25 cellular contexts compared by ENCODE assay signal in the genomic region with DNA sequence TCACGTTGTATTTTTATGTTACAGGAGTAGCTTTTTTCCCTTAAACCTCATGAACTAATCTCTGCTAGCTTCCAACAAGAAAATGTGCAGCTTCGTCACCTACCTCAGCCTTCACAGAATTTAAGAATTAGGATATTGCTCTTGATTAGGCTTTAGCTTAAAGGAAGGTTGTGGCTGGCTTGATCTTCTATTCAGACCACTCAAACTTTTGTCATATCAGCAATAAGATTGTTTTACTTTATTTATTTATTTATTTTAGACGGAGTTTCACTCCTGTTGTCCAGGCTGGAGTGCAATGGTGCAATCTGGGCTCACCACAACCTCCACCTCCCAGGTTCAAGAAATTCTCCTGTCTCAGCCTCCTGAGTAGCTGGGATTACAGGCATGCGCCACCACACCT.
A peak's percentile ranks its signal among the peaks of the same experiment; 100 is the strongest.
DNase-seq lines count a peak whose midpoint lies in the region; ATAC-seq, FAIRE-seq and TF ChIP-seq lines count a peak whose summit lies in the region.
"Had no signal": no experiment of that assay in that cellular context is flagged by ENCODE, and none has a peak within 500 bp of the region (broad histone marks: within the 10 kb centered on the region; RNA-seq: fewer than 3 reads in every experiment).

No MANE protein-coding gene starts in this region.

- TF ChIP-seq POLR2A in HepG2 (IDR thresholded peaks at IDR 0.05; ENCODE audit: insufficient read depth in 1 of 2, low read depth in 2 of 2, low read length in 2 of 2) = no peak
- no peak for TF ChIP-seq POLR2A in right lobe of liver (IDR thresholded peaks at IDR 0.05)
- no peak for TF ChIP-seq POLR2A in erythroblast (IDR thresholded peaks at IDR 0.05; ENCODE audit: low read length)

- H3K4me2 ChIP-seq in HepG2 (ENCODE audit: low read depth, low read length) = no peak overlapping the region
- no peak overlapping the region for H3K4me2 ChIP-seq in OCI-LY3 (ENCODE audit: low read length)
- H3K4me2 ChIP-seq: BLaER1 had no signal

- POLR2A ChIA-PET in HepG2 (lab: Yijun Ruan, JAX) = no interaction called here

- H3K79me2 ChIP-seq in HepG2 (ENCODE audit: insufficient read depth, low read length) (no peaks in the 10 kb centered on the region), OCI-LY3 (ENCODE audit: low read length) (no peaks in the 10 kb centered on the region)

- H3K4me1 ChIP-seq in HepG2 (ENCODE audit: insufficient read depth, low read length) = no peaks in the 10 kb centered on the region
- no peaks in the 10 kb centered on the region for H3K4me1 ChIP-seq in right lobe of liver
- H3K4me1 ChIP-seq in OCI-LY3 (ENCODE audit: low read length) = peaks cover 24% of the 10 kb centered on the region
- H3K4me1 ChIP-seq: BE2C, BLaER1 had no signal

- in situ Hi-C loops in HepG2 (cut with HindIII; ENCODE audit: extremely low pct_ligation_motif_present, low pct_unique_long_range_greater_than_20kb) = no loop called here

- H3K27me3 ChIP-seq in HepG2 (ENCODE audit: control insufficient read depth in 1 of 2, insufficient read depth in 2 of 2, low read length in 2 of 2) = no peaks in the 10 kb centered on the region
- H3K27me3 ChIP-seq in right lobe of liver = no peaks in the 10 kb centered on the region
- no peaks in the 10 kb centered on the region for H3K27me3 ChIP-seq in OCI-LY3 (ENCODE audit: low read depth, low read length)
- H3K27me3 ChIP-seq: BE2C, BLaER1 had no signal

- intact Hi-C loops in HepG2 (cut with micrococcal nuclease; ENCODE audit: unreplicated experiment) = no loop called here
- intact Hi-C loops in right lobe of liver (cut with DNase I) = no loop called here

- DNase-seq in HepG2 (ENCODE audit: low spot score) (no peak), right lobe of liver (no peak), progenitor cell of endocrine pancreas (ENCODE audit: low spot score, unreplicated experiment) (no peak), erythroblast (lab: John Stamatoyannopoulos, UW) (no peak)
- DNase-seq in stimulated activated naive CD4-positive, alpha-beta T cell (lab: John Stamatoyannopoulos, UW) = no peak
- DNase-seq: ACHN; BE2C; C1 segment of cervical spinal cord; CD4-positive, alpha-beta memory T cell; CD4-positive, CD25-positive, alpha-beta regulatory T cell; CD8-positive, alpha-beta memory T cell; COR-L47; DMS 273 treated with DMSO at 0.1 percent for 48 hours; DMS153; DMS53; DMS79; DND-41; EL; GDM1 had no signal

- no peak overlapping the region for H2AFZ ChIP-seq in HepG2 (ENCODE audit: low read length)
- H2AFZ ChIP-seq in OCI-LY3 (ENCODE audit: low read depth, low read length) = no peak overlapping the region

- H3K4me3 Mint-ChIP-seq in progenitor cell of endocrine pancreas (ENCODE audit: low read depth) = no peak overlapping the region
- H3K4me3 Mint-ChIP-seq: CD14-positive monocyte; CD4-positive, alpha-beta memory T cell; CD8-positive, alpha-beta memory T cell had no signal

- no peak for TF ChIP-seq CTCF in HepG2 (CRISPR knock-in tag; IDR thresholded peaks at IDR 0.05)
- TF ChIP-seq CTCF in right lobe of liver (IDR thresholded peaks at IDR 0.05) = no peak
- no peak for TF ChIP-seq CTCF in OCI-LY3 (IDR thresholded peaks at IDR 0.05; ENCODE audit: low read depth, low read length)
- TF ChIP-seq CTCF in progenitor cell of endocrine pancreas (IDR thresholded peaks at IDR 0.05; ENCODE audit: unreplicated experiment) = no peak

- H3K9me3 ChIP-seq in HepG2 (ENCODE audit: low read length) (no peaks in the 10 kb centered on the region), right lobe of liver (no peaks in the 10 kb centered on the region), OCI-LY3 (ENCODE audit: insufficient read depth, low read length) (peaks cover 5% of the 10 kb centered on the region; the same call in 1 of the 2 replicates)
- H3K9me3 ChIP-seq: BE2C had no signal

- BruUV-seq in HepG2 (replicated peaks; lab: Mats Ljungman, UMichigan) = no TSS peak

- H3K9me3 Mint-ChIP-seq in progenitor cell of endocrine pancreas (ENCODE audit: low read depth) = peaks cover 32% of the 10 kb centered on the region

- no peaks in the 10 kb centered on the region for H3K27me3 Mint-ChIP-seq in progenitor cell of endocrine pancreas
- H3K27me3 Mint-ChIP-seq: CD4-positive, alpha-beta memory T cell; CD4-positive, CD25-positive, alpha-beta regulatory T cell; CD8-positive, alpha-beta memory T cell had no signal

- no peaks in the 10 kb centered on the region for H3K36me3 ChIP-seq in HepG2 (replicated peaks in 1 of 2; ENCODE audit: control insufficient read depth in 1 of 2, insufficient read depth in 2 of 2, low read length in 2 of 2)
- H3K36me3 ChIP-seq in right lobe of liver = no peaks in the 10 kb centered on the region
- peaks cover 8% of the 10 kb centered on the region for H3K36me3 ChIP-seq in OCI-LY3 (replicated peaks; ENCODE audit: low read depth, low read length)
- H3K36me3 ChIP-seq: BE2C had no signal

- no peaks in the 10 kb centered on the region for H4K20me1 ChIP-seq in HepG2 (ENCODE audit: insufficient read depth, low read length)
- no peaks in the 10 kb centered on the region for H4K20me1 ChIP-seq in OCI-LY3 (ENCODE audit: insufficient read depth, low read length)
- H4K20me1 ChIP-seq: BLaER1 had no signal

- TF ChIP-seq RAD21 in HepG2 (CRISPR knock-in tag; IDR thresholded peaks at IDR 0.05) = no peak

- FAIRE-seq in HepG2 (lab: Jason Lieb, UNC) = no peak
- FAIRE-seq: GM12878, GM18507 had no signal

- CTCF ChIA-PET in HepG2 (lab: Yijun Ruan, JAX; ENCODE audit: low intra/inter-chr PET ratio, low total read pairs) = no interaction called here

- H3K4me3 ChIP-seq in HepG2 (replicated peaks in 1 of 3; ENCODE audit: insufficient read depth in 1 of 3, low read depth in 2 of 3, low read length in 3 of 3) (no peak overlapping the region), right lobe of liver (no peak overlapping the region), OCI-LY3 (ENCODE audit: low read length) (no peak overlapping the region)
- H3K4me3 ChIP-seq: BLaER1, GM12878 had no signal

- ATAC-seq in HepG2 (no peak), right lobe of liver (no peak)

- H3K4me1 Mint-ChIP-seq in progenitor cell of endocrine pancreas (ENCODE audit: low read depth) = no peaks in the 10 kb centered on the region
- H3K4me1 Mint-ChIP-seq: CD14-positive monocyte had no signal

- WGBS in HepG2 (ENCODE audit: low lambda C conversion rate) = 95% methylated on average over 4 of the region's 4 CpGs
- 97% methylated on average over 4 of the region's 4 CpGs for WGBS in right lobe of liver (ENCODE audit: insufficient coverage, low coverage, low lambda C conversion rate, missing lambda C conversion rate)

- H3K27ac ChIP-seq in HepG2 (ENCODE audit: extremely low read length, insufficient read depth, low read length) (no peak overlapping the region), right lobe of liver (no peak overlapping the region), OCI-LY3 (ENCODE audit: low read length) (peak overlapping the region; percentile 48)
- H3K27ac ChIP-seq: 22Rv1, BLaER1 had no signal

- H3K36me3 Mint-ChIP-seq in progenitor cell of endocrine pancreas (ENCODE audit: insufficient read depth) = peaks cover 24% of the 10 kb centered on the region

- H3K9ac ChIP-seq in HepG2 (ENCODE audit: insufficient read depth, low read depth, low read length) = no peak overlapping the region
- H3K9ac ChIP-seq in OCI-LY3 (ENCODE audit: low read length) = no peak overlapping the region
- H3K9ac ChIP-seq: BLaER1 had no signal

- TF ChIP-seq EP300 in HepG2 (IDR thresholded peaks at IDR 0.05; ENCODE audit: low read depth in 2 of 2, low read length in 2 of 2) (no peak), HepG2 (CRISPR knock-in tag; IDR thresholded peaks at IDR 0.05; ENCODE audit: borderline replicate concordance) (no peak)

- H3K27ac Mint-ChIP-seq in progenitor cell of endocrine pancreas = peak overlapping the region; percentile 67
- H3K27ac Mint-ChIP-seq: CD4-positive, CD25-positive, alpha-beta regulatory T cell; CD8-positive, alpha-beta memory T cell had no signal

TF ChIP-seq in HepG2, 621 proteins besides CTCF, POLR2A, EP300 and RAD21:
- no peak for TF ChIP-seq SNAPC2 (CRISPR knock-in tag; IDR thresholded peaks at IDR 0.05)
- no peak for TF ChIP-seq GLI4 (CRISPR knock-in tag; IDR thresholded peaks at IDR 0.05; ENCODE audit: borderline replicate concordance)
- peak; percentile 51 to 80; a peak in 3 of 4 replicates for TF ChIP-seq MAFK (conservative IDR thresholded peaks at IDR 0.05 in 1 of 2, IDR thresholded peaks at IDR 0.05 in 1 of 2; ENCODE audit: low read length in 2 of 2)
- peak; percentile 61 for TF ChIP-seq MAFF (IDR thresholded peaks at IDR 0.05; ENCODE audit: low read depth, low read length)
